In the genomic region with DNA sequence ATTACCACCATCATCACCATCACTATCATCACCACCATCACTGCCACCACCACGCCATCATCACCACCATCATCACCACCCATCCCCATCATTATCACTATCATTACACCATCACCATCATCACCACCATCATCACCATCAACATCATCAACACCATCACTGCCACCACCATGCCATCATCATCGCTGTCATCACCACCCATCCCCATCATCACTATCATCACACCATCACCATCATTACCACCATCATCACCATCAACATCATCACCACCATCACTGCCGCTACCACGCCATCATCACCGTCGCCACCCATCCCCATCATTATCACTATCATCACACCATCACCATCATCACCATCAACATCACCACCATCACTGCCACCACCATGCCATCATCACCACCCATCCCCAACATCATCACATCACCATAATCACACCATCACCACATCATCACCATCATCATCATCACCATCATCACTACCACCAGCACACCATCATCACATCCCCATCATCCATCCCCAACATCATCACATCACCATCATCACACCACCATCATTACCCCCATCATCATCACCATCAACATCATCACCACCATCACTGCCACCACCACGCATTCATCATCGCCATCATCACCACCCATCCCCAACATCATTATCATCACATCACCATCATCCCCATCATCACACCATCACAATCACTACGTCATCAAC, we compare ENCODE assay signal across 29 cellular contexts.
"Had no signal": no experiment of that assay in that cellular context is flagged by ENCODE, and none has a peak within 500 bp of the region (broad histone marks: within the 10 kb centered on the region; RNA-seq: fewer than 3 reads in every experiment).

No MANE protein-coding gene starts in this region.

- H3K4me3 Mint-ChIP-seq: activated naive CD4-positive, alpha-beta T cell treated with anti-CD3 and anti-CD28 coated beads, Interleukin-2, amount 10 ng/mL, durations not matched to agents 7 days and 5 days; activated naive CD8-positive, alpha-beta T cell treated with anti-CD3 and anti-CD28 coated beads, Interleukin-2, amount 10 ng/mL, durations not matched to agents 7 days and 5 days; brain; naive thymus-derived CD8-positive, alpha-beta T cell; T-helper 1 cell treated with Interleukin-12 subunit alpha and Interleukin-12 subunit beta and Interleukin-4 antibody, amounts not matched to agents 30 μg/mL and 1 μg/mL, for 36 hours; type B pancreatic cell had no signal

- H3K9me3 Mint-ChIP-seq: activated naive CD4-positive, alpha-beta T cell treated with anti-CD3 and anti-CD28 coated beads, Interleukin-2, amount 10 ng/mL, durations not matched to agents 7 days and 5 days; activated naive CD8-positive, alpha-beta T cell treated with anti-CD3 and anti-CD28 coated beads, Interleukin-2, amount 10 ng/mL, durations not matched to agents 7 days and 5 days; brain; naive thymus-derived CD8-positive, alpha-beta T cell; T-helper 1 cell treated with Interleukin-12 subunit alpha and Interleukin-12 subunit beta and Interleukin-4 antibody, amounts not matched to agents 30 μg/mL and 1 μg/mL, for 36 hours; type B pancreatic cell had no signal

- H3K27ac Mint-ChIP-seq: activated naive CD4-positive, alpha-beta T cell treated with anti-CD3 and anti-CD28 coated beads, Interleukin-2, amount 10 ng/mL, durations not matched to agents 7 days and 5 days; activated naive CD8-positive, alpha-beta T cell treated with anti-CD3 and anti-CD28 coated beads, Interleukin-2, amount 10 ng/mL, durations not matched to agents 7 days and 5 days; brain; naive thymus-derived CD8-positive, alpha-beta T cell; progenitor cell of endocrine pancreas; T-helper 1 cell treated with Interleukin-12 subunit alpha and Interleukin-12 subunit beta and Interleukin-4 antibody, amounts not matched to agents 30 μg/mL and 1 μg/mL, for 36 hours; type B pancreatic cell had no signal

- H3K27me3 Mint-ChIP-seq: activated naive CD4-positive, alpha-beta T cell treated with anti-CD3 and anti-CD28 coated beads, Interleukin-2, amount 10 ng/mL, durations not matched to agents 7 days and 5 days; activated naive CD8-positive, alpha-beta T cell treated with anti-CD3 and anti-CD28 coated beads, Interleukin-2, amount 10 ng/mL, durations not matched to agents 7 days and 5 days; brain; naive thymus-derived CD8-positive, alpha-beta T cell; progenitor cell of endocrine pancreas; type B pancreatic cell had no signal

- DNase-seq: activated CD4-positive, alpha-beta T cell treated with anti-CD3 and anti-CD28 coated beads for 48 hours; activated CD4-positive, alpha-beta T cell treated with anti-CD3 and anti-CD28 coated beads, Interleukin-2, amount 50 U/mL, for 48 hours; activated CD8-positive, alpha-beta memory T cell treated with anti-CD3 and anti-CD28 coated beads for 24 hours; activated gamma-delta T cell; activated naive CD4-positive, alpha-beta T cell treated with anti-CD3 and anti-CD28 coated beads, Interleukin-2, amount 10 ng/mL, durations not matched to agents 7 days and 5 days; activated naive CD8-positive, alpha-beta T cell treated with anti-CD3 and anti-CD28 coated beads, Interleukin-2, amount 10 ng/mL, durations not matched to agents 7 days and 5 days; activated T-cell treated with anti-CD3 and anti-CD28 coated beads, Interleukin-2, amount 50 U/mL, for 1 hour; cortex of kidney; foreskin fibroblast; head of caudate nucleus; hippocampal formation; kidney; left lung; lower lobe of right lung; mesenchymal stem cell; naive thymus-derived CD8-positive, alpha-beta T cell; stimulated activated CD4-positive, alpha-beta T cell treated with anti-CD3 and anti-CD28 coated beads, Interleukin-12 subunit alpha, Interleukin-12 subunit beta, amount 100 ng/mL, for 4 hours; stimulated activated CD4-positive, alpha-beta T cell treated with anti-CD3 and anti-CD28 coated beads, Interleukin-4, amount 100 ng/mL, for 1 hour; stimulated activated naive CD8-positive, alpha-beta T cell treated with anti-CD3 and anti-CD28 coated beads, Interleukin-15, Interleukin-2, amounts not matched to agents 100 U/mL and 50 U/mL, for 24 hours; T1000; testis; WERI-Rb-1 had no signal

- H3K36me3 Mint-ChIP-seq: type B pancreatic cell had no signal

- ATAC-seq: activated CD4-positive, CD25-positive, alpha-beta regulatory T cell treated with anti-CD3 and anti-CD28 coated beads, Interleukin-2, amount 50 U/mL, for 24 hours; esophagus mucosa; left lung; lower lobe of right lung; naive thymus-derived CD8-positive, alpha-beta T cell; sciatic nerve; stimulated activated naive CD8-positive, alpha-beta T cell treated with anti-CD3 and anti-CD28 coated beads, Interleukin-15, Interleukin-2, amounts not matched to agents 100 U/mL and 50 U/mL, for 24 hours had no signal

- FAIRE-seq: kidney had no signal

- H3K4me1 Mint-ChIP-seq: activated naive CD4-positive, alpha-beta T cell treated with anti-CD3 and anti-CD28 coated beads, Interleukin-2, amount 10 ng/mL, durations not matched to agents 7 days and 5 days; activated naive CD8-positive, alpha-beta T cell treated with anti-CD3 and anti-CD28 coated beads, Interleukin-2, amount 10 ng/mL, durations not matched to agents 7 days and 5 days; naive thymus-derived CD8-positive, alpha-beta T cell had no signal
